1 cellular context compared by ENCODE assay signal in the genomic region with DNA sequence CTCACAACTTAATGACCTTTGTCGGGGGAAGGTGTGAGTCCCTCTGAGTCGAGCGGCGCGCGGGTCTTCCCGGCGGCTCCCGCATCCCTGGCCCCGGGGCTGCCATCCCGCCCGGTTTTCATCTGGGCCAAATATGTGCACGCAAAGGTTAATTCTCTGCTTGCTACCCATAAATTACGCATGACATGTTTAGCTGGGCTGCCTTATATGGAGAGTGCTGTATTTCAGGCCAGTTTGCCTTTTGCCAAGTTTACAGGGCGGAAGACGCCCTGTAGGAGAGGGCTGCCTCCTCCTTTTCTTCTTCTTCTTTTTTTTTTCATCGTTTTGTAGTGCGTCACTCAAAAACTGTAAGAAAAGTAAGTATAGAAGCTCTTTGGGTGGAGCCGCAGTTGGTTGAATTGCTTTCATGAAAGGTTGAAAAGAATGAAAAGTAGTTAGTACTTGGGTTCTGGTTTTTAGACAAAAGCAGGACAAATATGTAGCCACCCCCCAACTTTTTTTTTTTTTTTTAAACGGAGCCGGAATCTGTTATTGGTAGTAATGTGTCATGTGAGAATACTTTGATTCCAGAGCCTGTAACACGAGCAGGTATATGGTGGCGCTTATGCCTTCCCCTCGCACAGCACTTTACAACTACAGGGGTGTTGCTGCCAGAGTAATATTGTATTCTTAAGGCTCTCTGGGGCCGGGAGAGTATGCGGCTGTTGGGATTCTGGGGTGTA.
TF ChIP-seq lines count a peak whose summit lies in the region.

No MANE protein-coding gene starts in this region.

TF ChIP-seq in K562, 482 proteins besides CTCF, POLR2A, EP300 and RAD21 (continued from another document and continues in another):
- TF ChIP-seq, protein P1, sequence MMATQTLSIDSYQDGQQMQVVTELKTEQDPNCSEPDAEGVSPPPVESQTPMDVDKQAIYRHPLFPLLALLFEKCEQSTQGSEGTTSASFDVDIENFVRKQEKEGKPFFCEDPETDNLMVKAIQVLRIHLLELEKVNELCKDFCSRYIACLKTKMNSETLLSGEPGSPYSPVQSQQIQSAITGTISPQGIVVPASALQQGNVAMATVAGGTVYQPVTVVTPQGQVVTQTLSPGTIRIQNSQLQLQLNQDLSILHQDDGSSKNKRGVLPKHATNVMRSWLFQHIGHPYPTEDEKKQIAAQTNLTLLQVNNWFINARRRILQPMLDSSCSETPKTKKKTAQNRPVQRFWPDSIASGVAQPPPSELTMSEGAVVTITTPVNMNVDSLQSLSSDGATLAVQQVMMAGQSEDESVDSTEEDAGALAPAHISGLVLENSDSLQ (IDR thresholded peaks at IDR 0.05): peak; percentile 83
- TF ChIP-seq MTF1 (CRISPR knock-in tag; IDR thresholded peaks at IDR 0.05; ENCODE audit: borderline replicate concordance) (no peak), MEIS2 (IDR thresholded peaks at IDR 0.05; ENCODE audit: partially characterized antibody) (peak; percentile 95), BHLHE40 (IDR thresholded peaks at IDR 0.05; ENCODE audit: low read length) (no peak), SRF (CRISPR knock-in tag; IDR thresholded peaks at IDR 0.05) (peak; percentile 78 to 93), NFYB (IDR thresholded peaks at IDR 0.05; ENCODE audit: extremely low read depth, insufficient read length) (peak; percentile 35), MBD2 (IDR thresholded peaks at IDR 0.05; ENCODE audit: borderline replicate concordance, low read depth) (0 out of 2 replicates have a peak, but pooled peaks have one; percentile 6), KAT7 (CRISPR knock-in tag; IDR thresholded peaks at IDR 0.05; ENCODE audit: borderline replicate concordance) (0 out of 2 replicates have a peak, but pooled peaks have one; percentile 28), HMG20B (CRISPR knock-in tag; IDR thresholded peaks at IDR 0.05) (no peak), U2AF1 (optimal IDR thresholded peaks at IDR 0.05; ENCODE audit: low read depth, low read length) (no peak), SREBF1 (IDR thresholded peaks at IDR 0.05; ENCODE audit: borderline replicate concordance, low read depth, low read length) (no peak), ETV5 (CRISPR knock-in tag; IDR thresholded peaks at IDR 0.05; ENCODE audit: low read depth) (0 out of 2 replicates have a peak, but pooled peaks have one; percentile 17), TEAD1 (CRISPR knock-in tag; IDR thresholded peaks at IDR 0.05) (0 out of 4 replicates have a peak, but pooled peaks of 1 of the 2 experiments have one; percentile 10), NEUROD1 (IDR thresholded peaks at IDR 0.05; ENCODE audit: borderline replicate concordance, low read depth, low read length, partially characterized antibody) (peak; percentile 18), KDM5B (IDR thresholded peaks at IDR 0.05; ENCODE audit: insufficient replicate concordance, low read depth, low read length) (peak; percentile 52), ZNF644 (tag; IDR thresholded peaks at IDR 0.05; ENCODE audit: low read depth) (peak; percentile 70; the same call in 1 of the 2 replicates), CSDE1 (IDR thresholded peaks at IDR 0.05) (0 out of 4 replicates have a peak, but pooled peaks of 1 of the 2 experiments have one; percentile 21), ZNF3 (CRISPR knock-in tag; IDR thresholded peaks at IDR 0.05) (no peak), ZKSCAN8 (CRISPR knock-in tag; IDR thresholded peaks at IDR 0.05) (peak; percentile 61; the same call in 1 of the 2 replicates), ZSCAN32 (CRISPR knock-in tag; IDR thresholded peaks at IDR 0.05) (no peak), ZNF263 (CRISPR knock-in tag; IDR thresholded peaks at IDR 0.05; ENCODE audit: borderline replicate concordance) (peak; percentile 21; the same call in 1 of the 2 replicates), JUND (IDR thresholded peaks at IDR 0.05; ENCODE audit: borderline replicate concordance, low read depth, low read length) (0 out of 2 replicates have a peak, but pooled peaks have one; percentile 2), JUND (tag; IDR thresholded peaks at IDR 0.05; ENCODE audit: borderline replicate concordance, low read depth, low read length) (no peak), MAZ (CRISPR knock-in tag; conservative IDR thresholded peaks at IDR 0.05 in 1 of 2, IDR thresholded peaks at IDR 0.05 in 1 of 2) (0 out of 4 replicates have a peak, but pooled peaks of 1 of the 2 experiments have one; percentile 39), POLR2AphosphoS2 (IDR thresholded peaks at IDR 0.05; ENCODE audit: low read length) (no peak), SMAD4 (CRISPR knock-in tag; conservative IDR thresholded peaks at IDR 0.05) (no peak), ZEB2 (IDR thresholded peaks at IDR 0.05) (0 out of 2 replicates have a peak, but pooled peaks have one; percentile 14)
- TF ChIP-seq, protein P2, sequence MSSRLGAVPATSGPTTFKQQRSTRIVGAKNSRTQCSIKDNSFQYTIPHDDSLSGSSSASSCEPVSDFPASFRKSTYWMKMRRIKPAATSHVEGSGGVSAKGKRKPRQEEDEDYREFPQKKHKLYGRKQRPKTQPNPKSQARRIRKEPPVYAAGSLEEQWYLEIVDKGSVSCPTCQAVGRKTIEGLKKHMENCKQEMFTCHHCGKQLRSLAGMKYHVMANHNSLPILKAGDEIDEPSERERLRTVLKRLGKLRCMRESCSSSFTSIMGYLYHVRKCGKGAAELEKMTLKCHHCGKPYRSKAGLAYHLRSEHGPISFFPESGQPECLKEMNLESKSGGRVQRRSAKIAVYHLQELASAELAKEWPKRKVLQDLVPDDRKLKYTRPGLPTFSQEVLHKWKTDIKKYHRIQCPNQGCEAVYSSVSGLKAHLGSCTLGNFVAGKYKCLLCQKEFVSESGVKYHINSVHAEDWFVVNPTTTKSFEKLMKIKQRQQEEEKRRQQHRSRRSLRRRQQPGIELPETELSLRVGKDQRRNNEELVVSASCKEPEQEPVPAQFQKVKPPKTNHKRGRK (tag; IDR thresholded peaks at IDR 0.05): peak; percentile 47; the same call in 1 of the 2 replicates
- TF ChIP-seq, protein P3, sequence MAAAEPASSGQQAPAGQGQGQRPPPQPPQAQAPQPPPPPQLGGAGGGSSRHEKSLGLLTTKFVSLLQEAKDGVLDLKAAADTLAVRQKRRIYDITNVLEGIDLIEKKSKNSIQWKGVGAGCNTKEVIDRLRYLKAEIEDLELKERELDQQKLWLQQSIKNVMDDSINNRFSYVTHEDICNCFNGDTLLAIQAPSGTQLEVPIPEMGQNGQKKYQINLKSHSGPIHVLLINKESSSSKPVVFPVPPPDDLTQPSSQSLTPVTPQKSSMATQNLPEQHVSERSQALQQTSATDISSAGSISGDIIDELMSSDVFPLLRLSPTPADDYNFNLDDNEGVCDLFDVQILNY (CRISPR knock-in tag; IDR thresholded peaks at IDR 0.05): no peak
- TF ChIP-seq, protein P4, sequence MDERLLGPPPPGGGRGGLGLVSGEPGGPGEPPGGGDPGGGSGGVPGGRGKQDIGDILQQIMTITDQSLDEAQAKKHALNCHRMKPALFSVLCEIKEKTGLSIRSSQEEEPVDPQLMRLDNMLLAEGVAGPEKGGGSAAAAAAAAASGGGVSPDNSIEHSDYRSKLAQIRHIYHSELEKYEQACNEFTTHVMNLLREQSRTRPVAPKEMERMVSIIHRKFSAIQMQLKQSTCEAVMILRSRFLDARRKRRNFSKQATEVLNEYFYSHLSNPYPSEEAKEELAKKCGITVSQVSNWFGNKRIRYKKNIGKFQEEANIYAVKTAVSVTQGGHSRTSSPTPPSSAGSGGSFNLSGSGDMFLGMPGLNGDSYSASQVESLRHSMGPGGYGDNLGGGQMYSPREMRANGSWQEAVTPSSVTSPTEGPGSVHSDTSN (CRISPR knock-in tag; IDR thresholded peaks at IDR 0.05; ENCODE audit: low read depth): no peak
- TF ChIP-seq, protein P4 (tag; conservative IDR thresholded peaks at IDR 0.05; ENCODE audit: low read depth): peak; percentile 95
- TF ChIP-seq, protein P5, sequence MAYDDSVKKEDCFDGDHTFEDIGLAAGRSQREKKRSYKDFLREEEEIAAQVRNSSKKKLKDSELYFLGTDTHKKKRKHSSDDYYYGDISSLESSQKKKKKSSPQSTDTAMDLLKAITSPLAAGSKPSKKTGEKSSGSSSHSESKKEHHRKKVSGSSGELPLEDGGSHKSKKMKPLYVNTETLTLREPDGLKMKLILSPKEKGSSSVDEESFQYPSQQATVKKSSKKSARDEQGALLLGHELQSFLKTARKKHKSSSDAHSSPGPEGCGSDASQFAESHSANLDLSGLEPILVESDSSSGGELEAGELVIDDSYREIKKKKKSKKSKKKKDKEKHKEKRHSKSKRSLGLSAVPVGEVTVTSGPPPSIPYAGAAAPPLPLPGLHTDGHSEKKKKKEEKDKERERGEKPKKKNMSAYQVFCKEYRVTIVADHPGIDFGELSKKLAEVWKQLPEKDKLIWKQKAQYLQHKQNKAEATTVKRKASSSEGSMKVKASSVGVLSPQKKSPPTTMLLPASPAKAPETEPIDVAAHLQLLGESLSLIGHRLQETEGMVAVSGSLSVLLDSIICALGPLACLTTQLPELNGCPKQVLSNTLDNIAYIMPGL (CRISPR knock-in tag; IDR thresholded peaks at IDR 0.05): no peak
- TF ChIP-seq, protein P6, sequence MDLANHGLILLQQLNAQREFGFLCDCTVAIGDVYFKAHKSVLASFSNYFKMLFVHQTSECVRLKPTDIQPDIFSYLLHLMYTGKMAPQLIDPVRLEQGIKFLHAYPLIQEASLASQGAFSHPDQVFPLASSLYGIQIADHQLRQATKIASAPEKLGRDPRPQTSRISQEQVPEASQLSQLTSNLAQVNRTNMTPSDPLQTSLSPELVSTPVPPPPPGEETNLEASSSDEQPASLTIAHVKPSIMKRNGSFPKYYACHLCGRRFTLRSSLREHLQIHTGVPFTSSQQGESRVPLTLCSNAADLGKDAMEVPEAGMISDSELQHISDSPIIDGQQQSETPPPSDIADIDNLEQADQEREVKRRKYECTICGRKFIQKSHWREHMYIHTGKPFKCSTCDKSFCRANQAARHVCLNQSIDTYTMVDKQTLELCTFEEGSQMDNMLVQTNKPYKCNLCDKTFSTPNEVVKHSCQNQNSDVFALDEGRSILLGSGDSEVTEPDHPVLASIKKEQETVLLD (IDR thresholded peaks at IDR 0.05): no peak
- TF ChIP-seq, protein P7, sequence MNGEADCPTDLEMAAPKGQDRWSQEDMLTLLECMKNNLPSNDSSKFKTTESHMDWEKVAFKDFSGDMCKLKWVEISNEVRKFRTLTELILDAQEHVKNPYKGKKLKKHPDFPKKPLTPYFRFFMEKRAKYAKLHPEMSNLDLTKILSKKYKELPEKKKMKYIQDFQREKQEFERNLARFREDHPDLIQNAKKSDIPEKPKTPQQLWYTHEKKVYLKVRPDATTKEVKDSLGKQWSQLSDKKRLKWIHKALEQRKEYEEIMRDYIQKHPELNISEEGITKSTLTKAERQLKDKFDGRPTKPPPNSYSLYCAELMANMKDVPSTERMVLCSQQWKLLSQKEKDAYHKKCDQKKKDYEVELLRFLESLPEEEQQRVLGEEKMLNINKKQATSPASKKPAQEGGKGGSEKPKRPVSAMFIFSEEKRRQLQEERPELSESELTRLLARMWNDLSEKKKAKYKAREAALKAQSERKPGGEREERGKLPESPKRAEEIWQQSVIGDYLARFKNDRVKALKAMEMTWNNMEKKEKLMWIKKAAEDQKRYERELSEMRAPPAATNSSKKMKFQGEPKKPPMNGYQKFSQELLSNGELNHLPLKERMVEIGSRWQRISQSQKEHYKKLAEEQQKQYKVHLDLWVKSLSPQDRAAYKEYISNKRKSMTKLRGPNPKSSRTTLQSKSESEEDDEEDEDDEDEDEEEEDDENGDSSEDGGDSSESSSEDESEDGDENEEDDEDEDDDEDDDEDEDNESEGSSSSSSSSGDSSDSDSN (IDR thresholded peaks at IDR 0.05; ENCODE audit: borderline replicate concordance in 1 of 2, low read depth in 2 of 2, low read length in 2 of 2): peak in 1 of 2 experiments; percentile 38; a peak in 1 of 4 replicates
- TF ChIP-seq, protein P8, sequence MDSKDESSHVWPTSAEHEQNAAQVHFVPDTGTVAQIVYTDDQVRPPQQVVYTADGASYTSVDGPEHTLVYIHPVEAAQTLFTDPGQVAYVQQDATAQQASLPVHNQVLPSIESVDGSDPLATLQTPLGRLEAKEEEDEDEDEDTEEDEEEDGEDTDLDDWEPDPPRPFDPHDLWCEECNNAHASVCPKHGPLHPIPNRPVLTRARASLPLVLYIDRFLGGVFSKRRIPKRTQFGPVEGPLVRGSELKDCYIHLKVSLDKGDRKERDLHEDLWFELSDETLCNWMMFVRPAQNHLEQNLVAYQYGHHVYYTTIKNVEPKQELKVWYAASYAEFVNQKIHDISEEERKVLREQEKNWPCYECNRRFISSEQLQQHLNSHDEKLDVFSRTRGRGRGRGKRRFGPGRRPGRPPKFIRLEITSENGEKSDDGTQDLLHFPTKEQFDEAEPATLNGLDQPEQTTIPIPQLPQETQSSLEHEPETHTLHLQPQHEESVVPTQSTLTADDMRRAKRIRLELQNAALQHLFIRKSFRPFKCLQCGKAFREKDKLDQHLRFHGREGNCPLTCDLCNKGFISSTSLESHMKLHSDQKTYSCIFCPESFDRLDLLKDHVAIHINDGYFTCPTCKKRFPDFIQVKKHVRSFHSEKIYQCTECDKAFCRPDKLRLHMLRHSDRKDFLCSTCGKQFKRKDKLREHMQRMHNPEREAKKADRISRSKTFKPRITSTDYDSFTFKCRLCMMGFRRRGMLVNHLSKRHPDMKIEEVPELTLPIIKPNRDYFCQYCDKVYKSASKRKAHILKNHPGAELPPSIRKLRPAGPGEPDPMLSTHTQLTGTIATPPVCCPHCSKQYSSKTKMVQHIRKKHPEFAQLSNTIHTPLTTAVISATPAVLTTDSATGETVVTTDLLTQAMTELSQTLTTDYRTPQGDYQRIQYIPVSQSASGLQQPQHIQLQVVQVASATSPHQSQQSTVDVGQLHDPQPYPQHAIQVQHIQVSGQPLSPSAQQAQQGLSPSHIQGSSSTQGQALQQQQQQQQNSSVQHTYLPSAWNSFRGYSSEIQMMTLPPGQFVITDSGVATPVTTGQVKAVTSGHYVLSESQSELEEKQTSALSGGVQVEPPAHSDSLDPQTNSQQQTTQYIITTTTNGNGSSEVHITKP (IDR thresholded peaks at IDR 0.05; ENCODE audit: partially characterized antibody): peak; percentile 5
